In genomic region chr12:65764325-65764724, GRCh38 we compare ENCODE assay signal across 21 cellular contexts. TPM values are rescaled to one million over a fixed set of nuclear protein-coding genes. Genes with fewer than 3 reads are reported as not detected.
"Had no signal": no experiment of that assay in that cellular context is flagged by ENCODE, and none has a peak within 500 bp of the region (broad histone marks: within the 10 kb centered on the region; RNA-seq: fewer than 3 reads in every experiment).

No MANE protein-coding gene starts in this region.

- H3K36me3 ChIP-seq: MG63, SJSA1 had no signal

- H3K27me3 ChIP-seq: MG63, SJSA1 had no signal

- DNase-seq: KBM-7, MG63, NCI-H1092, NCI-H1105 treated with DMSO at 0.1 percent for 48 hours, NCI-H1417 treated with DMSO at 0.1 percent for 48 hours, NCI-H146, NCI-H1694 treated with DMSO at 0.1 percent for 48 hours, NCI-H1930, NCI-H2081, NCI-H2107, NCI-H2227 treated with DMSO at 0.1 percent for 48 hours, NCI-H524 treated with DMSO at 0.1 percent for 48 hours, NCI-H69, NCI-H774, Right ventricle myocardium superior, SIG-M5, T-cell had no signal

- H3K27ac ChIP-seq: SJSA1, SK-N-MC had no signal

- H3K4me3 ChIP-seq: MG63, SJSA1, SK-N-MC had no signal

- ATAC-seq: Panc1, T-cell had no signal

RNA-seq across cellular contexts. Expression of gene HMGA2, which starts 60.0 kb away (rescaled TPM):
- total RNA-seq: NCI-H460, Right ventricle myocardium superior had no signal
